In genomic region chr15:85150130-85150480, GRCh38 we compare ENCODE assay signal across 23 cellular contexts.
"Had no signal": no experiment of that assay in that cellular context is flagged by ENCODE, and none has a peak within 500 bp of the region (broad histone marks: within the 10 kb centered on the region; RNA-seq: fewer than 3 reads in every experiment).

No MANE protein-coding gene starts in this region.

- H3K36me3 ChIP-seq: brain microvascular endothelial cell had no signal

- DNase-seq: activated CD4-positive, alpha-beta T cell treated with anti-CD3 and anti-CD28 coated beads for 36 hours; activated CD4-positive, alpha-beta T cell treated with anti-CD3 and anti-CD28 coated beads, Interleukin-2, amount 50 U/mL, for 48 hours; activated CD8-positive, alpha-beta T cell treated with anti-CD3 and anti-CD28 coated beads, Interleukin-2, amount 10 ng/mL, durations not matched to agents 7 days and 5 days; activated naive CD4-positive, alpha-beta T cell treated with anti-CD3 and anti-CD28 coated beads, Interleukin-2, amount 10 ng/mL, durations not matched to agents 7 days and 5 days; activated naive CD8-positive, alpha-beta T cell treated with anti-CD3 and anti-CD28 coated beads, Interleukin-2, amount 50 U/mL, for 24 hours; activated T-cell treated with anti-CD3 and anti-CD28 coated beads, Interleukin-2, amount 50 U/mL, for 24 hours; aorta; brain microvascular endothelial cell; central memory CD4-positive, alpha-beta T cell; KG1; MM.1S; MV-4-11; NCI-H1092; NCI-H1436 treated with DMSO at 0.1 percent for 48 hours; NCI-H1694 treated with DMSO at 0.1 percent for 48 hours; NCI-H2029; NCI-H510A; NCI-H526; NCI-H748 treated with DMSO at 0.1 percent for 48 hours; NK-92 treated with Interleukin-12 subunit alpha and Interleukin-12 subunit beta, amount 100 ng/mL, for 24 hours; PC-9; SIG-M5 had no signal

- H3K27ac ChIP-seq: brain microvascular endothelial cell, PC-9, RWPE1 had no signal

- H3K27me3 ChIP-seq: brain microvascular endothelial cell had no signal

- H3K4me3 ChIP-seq: PC-9 had no signal
